In the genomic region with DNA sequence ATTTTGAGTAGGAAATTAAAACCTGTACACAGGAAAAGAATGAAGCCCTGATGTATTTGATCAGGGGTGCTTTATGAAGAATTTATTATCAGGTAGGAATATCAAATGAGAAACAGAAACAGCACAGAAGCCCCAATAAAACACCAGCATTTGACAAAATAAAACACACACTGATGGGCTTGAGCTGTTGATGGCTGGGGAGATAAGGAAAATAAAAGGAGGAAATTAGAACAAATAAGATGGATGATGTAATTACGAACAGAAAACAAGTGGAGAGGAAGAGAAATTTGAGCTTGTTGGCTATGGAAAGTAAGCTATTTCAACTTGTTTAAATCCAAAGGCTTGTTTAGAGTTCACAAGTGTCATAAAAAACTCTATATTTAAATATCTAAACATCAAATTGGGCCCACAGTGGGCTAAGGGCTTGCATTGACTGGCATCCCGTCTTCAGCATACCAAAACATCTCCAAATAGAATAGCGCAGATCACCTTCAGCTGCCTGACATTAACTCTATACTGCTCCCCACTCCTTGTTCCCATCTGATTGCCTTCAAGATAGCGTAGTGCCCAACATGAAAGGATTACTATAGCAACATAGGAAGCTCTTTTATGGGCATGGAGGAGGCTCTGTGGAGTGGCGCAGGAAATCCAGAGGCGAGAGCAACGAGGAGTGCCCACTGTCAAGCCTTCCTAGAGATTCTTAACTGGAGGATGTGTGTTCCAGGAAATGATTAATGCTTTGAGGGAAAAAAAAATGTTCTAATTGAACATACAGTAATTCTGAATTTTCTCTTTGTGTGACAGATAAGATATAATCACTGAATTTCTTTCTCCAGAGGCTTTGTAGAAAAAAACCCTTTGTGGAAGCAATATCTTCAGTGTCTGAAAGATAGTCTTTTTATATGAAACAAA, we compare ENCODE assay signal across 17 cellular contexts.
DNase-seq lines count a peak whose midpoint lies in the region; ATAC-seq and TF ChIP-seq lines count a peak whose summit lies in the region.
"Had no signal": no experiment of that assay in that cellular context is flagged by ENCODE, and none has a peak within 500 bp of the region (broad histone marks: within the 10 kb centered on the region; RNA-seq: fewer than 3 reads in every experiment).

No MANE protein-coding gene starts in this region.

- peak overlapping the region; percentile 57 for H3K27ac Mint-ChIP-seq in mesothelial cell of epicardium
- H3K27ac Mint-ChIP-seq in activated CD4-positive, alpha-beta memory T cell treated with anti-CD3 and anti-CD28 coated beads for 36 hours, result no peak overlapping the region
- no peak overlapping the region for H3K27ac Mint-ChIP-seq in activated naive CD8-positive, alpha-beta T cell treated with anti-CD3 and anti-CD28 coated beads, Interleukin-2, amount 50 U/mL, for 24 hours
- H3K27ac Mint-ChIP-seq: naive B cell had no signal

- DNase-seq in DMS79 treated with DMSO at 0.1 percent for 48 hours (lab: John Stamatoyannopoulos, UW), result peak; percentile 55
- peak; percentile 66 for DNase-seq in NCI-H1417 treated with DMSO at 0.1 percent for 48 hours (lab: John Stamatoyannopoulos, UW)
- no peak for DNase-seq in mesothelial cell of epicardium (ENCODE audit: low spot score in 2 of 2, unreplicated experiment in 2 of 2)
- no peak for DNase-seq in activated naive CD4-positive, alpha-beta T cell treated with Interleukin-2 at 50 U/mL for 16 hours
- no peak for DNase-seq in activated CD4-positive, alpha-beta memory T cell treated with anti-CD3 and anti-CD28 coated beads for 36 hours
- DNase-seq in mesenteric fat pad (ENCODE audit: low spot score), result no peak
- no peak for DNase-seq in activated naive CD8-positive, alpha-beta T cell treated with anti-CD3 and anti-CD28 coated beads, Interleukin-2, amount 50 U/mL, for 24 hours
- DNase-seq: activated CD4-positive, alpha-beta T cell treated with anti-CD3 and anti-CD28 coated beads for 1 hour; activated CD8-positive, alpha-beta memory T cell treated with anti-CD3 and anti-CD28 coated beads, Interleukin-2, amount 50 U/mL, for 4 hours; colonic mucosa; gastrocnemius medialis; naive B cell; small intestine; T-helper 9 cell; testis had no signal

- POLR2A ChIA-PET in activated CD4-positive, alpha-beta memory T cell treated with anti-CD3 and anti-CD28 coated beads for 36 hours (lab: Charles Lee), result no interaction called here

- CTCF ChIA-PET in activated CD4-positive, alpha-beta memory T cell treated with anti-CD3 and anti-CD28 coated beads for 36 hours (lab: Charles Lee), result interaction anchor here (0.5 kb wide), 1 partner anchor 936 kb away, joined by 3 read pairs; no protein-coding TSS in a partner anchor

- intact Hi-C loops in activated CD4-positive, alpha-beta memory T cell treated with anti-CD3 and anti-CD28 coated beads for 36 hours (cut with micrococcal nuclease), result no loop called here

- no peaks in the 10 kb centered on the region for H3K27me3 Mint-ChIP-seq in mesothelial cell of epicardium (ENCODE audit: low read depth)
- H3K27me3 Mint-ChIP-seq in activated CD4-positive, alpha-beta memory T cell treated with anti-CD3 and anti-CD28 coated beads for 36 hours, result peaks cover 2% of the 10 kb centered on the region
- H3K27me3 Mint-ChIP-seq in activated naive CD8-positive, alpha-beta T cell treated with anti-CD3 and anti-CD28 coated beads, Interleukin-2, amount 50 U/mL, for 24 hours, result peaks cover 3% of the 10 kb centered on the region

- peak; percentile 82 for ATAC-seq in SK-N-SH treated with all-trans-retinoic acid at 6 μM for 48 hours
- ATAC-seq in activated naive CD8-positive, alpha-beta T cell treated with anti-CD3 and anti-CD28 coated beads, Interleukin-2, amount 50 U/mL, for 24 hours, result no peak
- ATAC-seq: gastrocnemius medialis, HepG2 had no signal

- no peaks in the 10 kb centered on the region for H3K9me3 Mint-ChIP-seq in mesothelial cell of epicardium
- H3K9me3 Mint-ChIP-seq in activated CD4-positive, alpha-beta memory T cell treated with anti-CD3 and anti-CD28 coated beads for 36 hours, result no peaks in the 10 kb centered on the region
- H3K9me3 Mint-ChIP-seq in activated naive CD8-positive, alpha-beta T cell treated with anti-CD3 and anti-CD28 coated beads, Interleukin-2, amount 50 U/mL, for 24 hours, result no peaks in the 10 kb centered on the region

- H3K36me3 Mint-ChIP-seq in mesothelial cell of epicardium, result no peaks in the 10 kb centered on the region
- H3K36me3 Mint-ChIP-seq in activated CD4-positive, alpha-beta memory T cell treated with anti-CD3 and anti-CD28 coated beads for 36 hours, result no peaks in the 10 kb centered on the region
- H3K36me3 Mint-ChIP-seq in activated naive CD8-positive, alpha-beta T cell treated with anti-CD3 and anti-CD28 coated beads, Interleukin-2, amount 50 U/mL, for 24 hours (ENCODE audit: low read depth), result no peaks in the 10 kb centered on the region
- H3K36me3 Mint-ChIP-seq: naive B cell had no signal

- no peak overlapping the region for H3K4me3 Mint-ChIP-seq in mesothelial cell of epicardium
- H3K4me3 Mint-ChIP-seq in activated CD4-positive, alpha-beta memory T cell treated with anti-CD3 and anti-CD28 coated beads for 36 hours, result no peak overlapping the region
- no peak overlapping the region for H3K4me3 Mint-ChIP-seq in activated naive CD8-positive, alpha-beta T cell treated with anti-CD3 and anti-CD28 coated beads, Interleukin-2, amount 50 U/mL, for 24 hours

- H3K4me1 Mint-ChIP-seq in mesothelial cell of epicardium, result peaks cover 42% of the 10 kb centered on the region
- no peaks in the 10 kb centered on the region for H3K4me1 Mint-ChIP-seq in activated CD4-positive, alpha-beta memory T cell treated with anti-CD3 and anti-CD28 coated beads for 36 hours (ENCODE audit: low read depth)
- no peaks in the 10 kb centered on the region for H3K4me1 Mint-ChIP-seq in activated naive CD8-positive, alpha-beta T cell treated with anti-CD3 and anti-CD28 coated beads, Interleukin-2, amount 50 U/mL, for 24 hours
- H3K4me1 Mint-ChIP-seq: naive B cell had no signal

- TF ChIP-seq CTCF in mesothelial cell of epicardium (IDR thresholded peaks at IDR 0.05; ENCODE audit: unreplicated experiment), result no peak

TF ChIP-seq in SK-N-SH treated with all-trans-retinoic acid at 6 μM for 48 hours, 23 proteins besides CTCF, POLR2A, EP300 and RAD21:
- TF ChIP-seq TCF4 (CRISPR knock-in tag; IDR thresholded peaks at IDR 0.05; ENCODE audit: borderline replicate concordance) (peak; percentile 39; the same call in 1 of the 2 replicates), CREB5 (CRISPR knock-in tag; IDR thresholded peaks at IDR 0.05; ENCODE audit: low read depth) (no peak)

Comparison
In these comparisons a context has a peak if more than half of its experiments do, and no peak if none do; other contexts are left out.
1. DNase-seq: peak in DMS79 treated with DMSO at 0.1 percent for 48 hours (single experiment) and NCI-H1417 treated with DMSO at 0.1 percent for 48 hours (single experiment); none in mesothelial cell of epicardium (0 of 2), activated naive CD4-positive, alpha-beta T cell treated with Interleukin-2 at 50 U/mL for 16 hours (single experiment), activated CD4-positive, alpha-beta memory T cell treated with anti-CD3 and anti-CD28 coated beads for 36 hours (single experiment), mesenteric fat pad (single experiment) and activated naive CD8-positive, alpha-beta T cell treated with anti-CD3 and anti-CD28 coated beads, Interleukin-2, amount 50 U/mL, for 24 hours (single experiment).